Comparison of ENCODE assay signal across 1 cellular context in the genomic region with DNA sequence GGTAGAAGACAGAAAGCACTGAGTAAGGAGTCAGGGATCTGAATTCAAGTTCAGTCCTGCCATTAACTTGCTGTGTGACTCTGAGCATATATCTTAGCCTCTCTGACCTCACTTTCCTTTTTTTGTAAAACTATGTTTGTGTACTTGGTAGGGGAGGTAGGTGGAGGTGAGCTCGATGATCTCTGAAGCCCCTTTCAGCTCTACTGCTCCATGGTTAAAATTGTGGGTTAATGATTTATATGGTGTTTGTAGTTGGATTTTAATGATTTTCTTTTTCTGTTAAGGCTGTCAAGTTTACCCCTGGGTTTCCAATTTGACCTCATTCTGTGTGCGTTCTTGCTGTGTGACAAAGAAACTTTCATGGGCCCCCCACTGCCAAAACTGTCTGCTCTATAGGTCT.
A peak's percentile ranks its signal among the peaks of the same experiment; 100 is the strongest.
TF ChIP-seq lines count a peak whose summit lies in the region.

No MANE protein-coding gene starts in this region.

TF ChIP-seq in HepG2, 621 proteins besides CTCF, POLR2A, EP300 and RAD21 (continued from another document):
- TF ChIP-seq, protein P1, sequence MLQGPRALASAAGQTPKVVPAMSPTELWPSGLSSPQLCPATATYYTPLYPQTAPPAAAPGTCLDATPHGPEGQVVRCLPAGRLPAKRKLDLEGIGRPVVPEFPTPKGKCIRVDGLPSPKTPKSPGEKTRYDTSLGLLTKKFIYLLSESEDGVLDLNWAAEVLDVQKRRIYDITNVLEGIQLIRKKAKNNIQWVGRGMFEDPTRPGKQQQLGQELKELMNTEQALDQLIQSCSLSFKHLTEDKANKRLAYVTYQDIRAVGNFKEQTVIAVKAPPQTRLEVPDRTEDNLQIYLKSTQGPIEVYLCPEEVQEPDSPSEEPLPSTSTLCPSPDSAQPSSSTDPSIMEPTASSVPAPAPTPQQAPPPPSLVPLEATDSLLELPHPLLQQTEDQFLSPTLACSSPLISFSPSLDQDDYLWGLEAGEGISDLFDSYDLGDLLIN (CRISPR knock-in tag; IDR thresholded peaks at IDR 0.05; ENCODE audit: borderline replicate concordance), result no peak
- 0 out of 2 replicates have a peak, but pooled peaks have one; percentile 33 for TF ChIP-seq HNRNPUL1 (IDR thresholded peaks at IDR 0.05; ENCODE audit: low read depth, low read length)
- TF ChIP-seq, protein P2, sequence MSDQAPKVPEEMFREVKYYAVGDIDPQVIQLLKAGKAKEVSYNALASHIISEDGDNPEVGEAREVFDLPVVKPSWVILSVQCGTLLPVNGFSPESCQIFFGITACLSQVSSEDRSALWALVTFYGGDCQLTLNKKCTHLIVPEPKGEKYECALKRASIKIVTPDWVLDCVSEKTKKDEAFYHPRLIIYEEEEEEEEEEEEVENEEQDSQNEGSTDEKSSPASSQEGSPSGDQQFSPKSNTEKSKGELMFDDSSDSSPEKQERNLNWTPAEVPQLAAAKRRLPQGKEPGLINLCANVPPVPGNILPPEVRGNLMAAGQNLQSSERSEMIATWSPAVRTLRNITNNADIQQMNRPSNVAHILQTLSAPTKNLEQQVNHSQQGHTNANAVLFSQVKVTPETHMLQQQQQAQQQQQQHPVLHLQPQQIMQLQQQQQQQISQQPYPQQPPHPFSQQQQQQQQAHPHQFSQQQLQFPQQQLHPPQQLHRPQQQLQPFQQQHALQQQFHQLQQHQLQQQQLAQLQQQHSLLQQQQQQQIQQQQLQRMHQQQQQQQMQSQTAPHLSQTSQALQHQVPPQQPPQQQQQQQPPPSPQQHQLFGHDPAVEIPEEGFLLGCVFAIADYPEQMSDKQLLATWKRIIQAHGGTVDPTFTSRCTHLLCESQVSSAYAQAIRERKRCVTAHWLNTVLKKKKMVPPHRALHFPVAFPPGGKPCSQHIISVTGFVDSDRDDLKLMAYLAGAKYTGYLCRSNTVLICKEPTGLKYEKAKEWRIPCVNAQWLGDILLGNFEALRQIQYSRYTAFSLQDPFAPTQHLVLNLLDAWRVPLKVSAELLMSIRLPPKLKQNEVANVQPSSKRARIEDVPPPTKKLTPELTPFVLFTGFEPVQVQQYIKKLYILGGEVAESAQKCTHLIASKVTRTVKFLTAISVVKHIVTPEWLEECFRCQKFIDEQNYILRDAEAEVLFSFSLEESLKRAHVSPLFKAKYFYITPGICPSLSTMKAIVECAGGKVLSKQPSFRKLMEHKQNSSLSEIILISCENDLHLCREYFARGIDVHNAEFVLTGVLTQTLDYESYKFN (CRISPR knock-in tag; conservative IDR thresholded peaks at IDR 0.05), result peak; percentile 59
- TF ChIP-seq, protein P3, sequence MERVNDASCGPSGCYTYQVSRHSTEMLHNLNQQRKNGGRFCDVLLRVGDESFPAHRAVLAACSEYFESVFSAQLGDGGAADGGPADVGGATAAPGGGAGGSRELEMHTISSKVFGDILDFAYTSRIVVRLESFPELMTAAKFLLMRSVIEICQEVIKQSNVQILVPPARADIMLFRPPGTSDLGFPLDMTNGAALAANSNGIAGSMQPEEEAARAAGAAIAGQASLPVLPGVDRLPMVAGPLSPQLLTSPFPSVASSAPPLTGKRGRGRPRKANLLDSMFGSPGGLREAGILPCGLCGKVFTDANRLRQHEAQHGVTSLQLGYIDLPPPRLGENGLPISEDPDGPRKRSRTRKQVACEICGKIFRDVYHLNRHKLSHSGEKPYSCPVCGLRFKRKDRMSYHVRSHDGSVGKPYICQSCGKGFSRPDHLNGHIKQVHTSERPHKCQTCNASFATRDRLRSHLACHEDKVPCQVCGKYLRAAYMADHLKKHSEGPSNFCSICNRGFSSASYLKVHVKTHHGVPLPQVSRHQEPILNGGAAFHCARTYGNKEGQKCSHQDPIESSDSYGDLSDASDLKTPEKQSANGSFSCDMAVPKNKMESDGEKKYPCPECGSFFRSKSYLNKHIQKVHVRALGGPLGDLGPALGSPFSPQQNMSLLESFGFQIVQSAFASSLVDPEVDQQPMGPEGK (CRISPR knock-in tag; IDR thresholded peaks at IDR 0.05), result peak; percentile 42; the same call in 1 of the 2 replicates
- TF ChIP-seq, protein P4, sequence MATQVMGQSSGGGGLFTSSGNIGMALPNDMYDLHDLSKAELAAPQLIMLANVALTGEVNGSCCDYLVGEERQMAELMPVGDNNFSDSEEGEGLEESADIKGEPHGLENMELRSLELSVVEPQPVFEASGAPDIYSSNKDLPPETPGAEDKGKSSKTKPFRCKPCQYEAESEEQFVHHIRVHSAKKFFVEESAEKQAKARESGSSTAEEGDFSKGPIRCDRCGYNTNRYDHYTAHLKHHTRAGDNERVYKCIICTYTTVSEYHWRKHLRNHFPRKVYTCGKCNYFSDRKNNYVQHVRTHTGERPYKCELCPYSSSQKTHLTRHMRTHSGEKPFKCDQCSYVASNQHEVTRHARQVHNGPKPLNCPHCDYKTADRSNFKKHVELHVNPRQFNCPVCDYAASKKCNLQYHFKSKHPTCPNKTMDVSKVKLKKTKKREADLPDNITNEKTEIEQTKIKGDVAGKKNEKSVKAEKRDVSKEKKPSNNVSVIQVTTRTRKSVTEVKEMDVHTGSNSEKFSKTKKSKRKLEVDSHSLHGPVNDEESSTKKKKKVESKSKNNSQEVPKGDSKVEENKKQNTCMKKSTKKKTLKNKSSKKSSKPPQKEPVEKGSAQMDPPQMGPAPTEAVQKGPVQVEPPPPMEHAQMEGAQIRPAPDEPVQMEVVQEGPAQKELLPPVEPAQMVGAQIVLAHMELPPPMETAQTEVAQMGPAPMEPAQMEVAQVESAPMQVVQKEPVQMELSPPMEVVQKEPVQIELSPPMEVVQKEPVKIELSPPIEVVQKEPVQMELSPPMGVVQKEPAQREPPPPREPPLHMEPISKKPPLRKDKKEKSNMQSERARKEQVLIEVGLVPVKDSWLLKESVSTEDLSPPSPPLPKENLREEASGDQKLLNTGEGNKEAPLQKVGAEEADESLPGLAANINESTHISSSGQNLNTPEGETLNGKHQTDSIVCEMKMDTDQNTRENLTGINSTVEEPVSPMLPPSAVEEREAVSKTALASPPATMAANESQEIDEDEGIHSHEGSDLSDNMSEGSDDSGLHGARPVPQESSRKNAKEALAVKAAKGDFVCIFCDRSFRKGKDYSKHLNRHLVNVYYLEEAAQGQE (IDR thresholded peaks at IDR 0.05; ENCODE audit: borderline replicate concordance in 1 of 2, low read depth in 1 of 2, low read length in 2 of 2), result 0 out of 4 replicates have a peak, but pooled peaks of 1 of the 2 experiments have one; percentile 22
- peak; percentile 90 for TF ChIP-seq RCOR2 (CRISPR knock-in tag; IDR thresholded peaks at IDR 0.05)
- TF ChIP-seq ZFP36 (IDR thresholded peaks at IDR 0.05; ENCODE audit: borderline replicate concordance, low read depth, low read length, partially characterized antibody), result peak; percentile 31
- TF ChIP-seq, protein P5, sequence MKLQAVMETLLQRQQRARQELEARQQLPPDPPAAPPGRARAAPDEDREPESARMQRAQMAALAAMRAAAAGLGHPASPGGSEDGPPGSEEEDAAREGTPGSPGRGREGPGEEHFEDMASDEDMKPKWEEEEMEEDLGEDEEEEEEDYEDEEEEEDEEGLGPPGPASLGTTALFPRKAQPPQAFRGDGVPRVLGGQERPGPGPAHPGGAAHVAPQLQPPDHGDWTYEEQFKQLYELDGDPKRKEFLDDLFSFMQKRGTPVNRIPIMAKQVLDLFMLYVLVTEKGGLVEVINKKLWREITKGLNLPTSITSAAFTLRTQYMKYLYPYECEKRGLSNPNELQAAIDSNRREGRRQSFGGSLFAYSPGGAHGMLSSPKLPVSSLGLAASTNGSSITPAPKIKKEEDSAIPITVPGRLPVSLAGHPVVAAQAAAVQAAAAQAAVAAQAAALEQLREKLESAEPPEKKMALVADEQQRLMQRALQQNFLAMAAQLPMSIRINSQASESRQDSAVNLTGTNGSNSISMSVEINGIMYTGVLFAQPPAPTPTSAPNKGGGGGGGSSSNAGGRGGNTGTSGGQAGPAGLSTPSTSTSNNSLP (IDR thresholded peaks at IDR 0.05; ENCODE audit: low read depth, low read length), result peak; percentile 36; the same call in 1 of the 2 replicates
- TF ChIP-seq, protein P6, sequence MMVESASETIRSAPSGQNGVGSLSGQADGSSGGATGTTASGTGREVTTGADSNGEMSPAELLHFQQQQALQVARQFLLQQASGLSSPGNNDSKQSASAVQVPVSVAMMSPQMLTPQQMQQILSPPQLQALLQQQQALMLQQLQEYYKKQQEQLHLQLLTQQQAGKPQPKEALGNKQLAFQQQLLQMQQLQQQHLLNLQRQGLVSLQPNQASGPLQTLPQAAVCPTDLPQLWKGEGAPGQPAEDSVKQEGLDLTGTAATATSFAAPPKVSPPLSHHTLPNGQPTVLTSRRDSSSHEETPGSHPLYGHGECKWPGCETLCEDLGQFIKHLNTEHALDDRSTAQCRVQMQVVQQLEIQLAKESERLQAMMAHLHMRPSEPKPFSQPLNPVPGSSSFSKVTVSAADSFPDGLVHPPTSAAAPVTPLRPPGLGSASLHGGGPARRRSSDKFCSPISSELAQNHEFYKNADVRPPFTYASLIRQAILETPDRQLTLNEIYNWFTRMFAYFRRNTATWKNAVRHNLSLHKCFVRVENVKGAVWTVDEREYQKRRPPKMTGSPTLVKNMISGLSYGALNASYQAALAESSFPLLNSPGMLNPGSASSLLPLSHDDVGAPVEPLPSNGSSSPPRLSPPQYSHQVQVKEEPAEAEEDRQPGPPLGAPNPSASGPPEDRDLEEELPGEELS (CRISPR knock-in tag; IDR thresholded peaks at IDR 0.05), result 0 out of 2 replicates have a peak, but pooled peaks have one; percentile 18
- peak; percentile 89 for TF ChIP-seq KDM1A (CRISPR knock-in tag; IDR thresholded peaks at IDR 0.05)
- peak; percentile 99 for TF ChIP-seq ZMYM3 (CRISPR knock-in tag; IDR thresholded peaks at IDR 0.05)
- no peak for TF ChIP-seq SOX13 (IDR thresholded peaks at IDR 0.05)
- peak in 1 of 2 experiments; percentile 38; a peak in 1 of 4 replicates for TF ChIP-seq SOX13 (CRISPR knock-in tag; conservative IDR thresholded peaks at IDR 0.05 in 1 of 2, IDR thresholded peaks at IDR 0.05 in 1 of 2)
- TF ChIP-seq, protein P7, sequence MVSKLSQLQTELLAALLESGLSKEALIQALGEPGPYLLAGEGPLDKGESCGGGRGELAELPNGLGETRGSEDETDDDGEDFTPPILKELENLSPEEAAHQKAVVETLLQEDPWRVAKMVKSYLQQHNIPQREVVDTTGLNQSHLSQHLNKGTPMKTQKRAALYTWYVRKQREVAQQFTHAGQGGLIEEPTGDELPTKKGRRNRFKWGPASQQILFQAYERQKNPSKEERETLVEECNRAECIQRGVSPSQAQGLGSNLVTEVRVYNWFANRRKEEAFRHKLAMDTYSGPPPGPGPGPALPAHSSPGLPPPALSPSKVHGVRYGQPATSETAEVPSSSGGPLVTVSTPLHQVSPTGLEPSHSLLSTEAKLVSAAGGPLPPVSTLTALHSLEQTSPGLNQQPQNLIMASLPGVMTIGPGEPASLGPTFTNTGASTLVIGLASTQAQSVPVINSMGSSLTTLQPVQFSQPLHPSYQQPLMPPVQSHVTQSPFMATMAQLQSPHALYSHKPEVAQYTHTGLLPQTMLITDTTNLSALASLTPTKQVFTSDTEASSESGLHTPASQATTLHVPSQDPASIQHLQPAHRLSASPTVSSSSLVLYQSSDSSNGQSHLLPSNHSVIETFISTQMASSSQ (IDR thresholded peaks at IDR 0.05; ENCODE audit: low read depth), result peak; percentile 77; the same call in 1 of the 2 replicates
- TF ChIP-seq, protein P7 (CRISPR knock-in tag; IDR thresholded peaks at IDR 0.05; ENCODE audit: borderline replicate concordance), result no peak; the same call in 1 of the 2 replicates
- TF ChIP-seq HDAC2 (CRISPR knock-in tag; IDR thresholded peaks at IDR 0.05), result peak; percentile 50; the same call in 1 of the 2 replicates
- no peak for TF ChIP-seq MIER3 (CRISPR knock-in tag; IDR thresholded peaks at IDR 0.05; ENCODE audit: borderline replicate concordance)
- peak; percentile 34; the same call in 1 of the 2 replicates for TF ChIP-seq NR2F6 (IDR thresholded peaks at IDR 0.05)
- TF ChIP-seq NR2F6 (CRISPR knock-in tag; IDR thresholded peaks at IDR 0.05), result no peak
- no peak for TF ChIP-seq ATAD3A (CRISPR knock-in tag; IDR thresholded peaks at IDR 0.05)
- no peak for TF ChIP-seq NONO (IDR thresholded peaks at IDR 0.05)
- TF ChIP-seq NONO (CRISPR knock-in tag; conservative IDR thresholded peaks at IDR 0.05), result peak; percentile 26; the same call in 1 of the 2 replicates
- TF ChIP-seq, protein P8, sequence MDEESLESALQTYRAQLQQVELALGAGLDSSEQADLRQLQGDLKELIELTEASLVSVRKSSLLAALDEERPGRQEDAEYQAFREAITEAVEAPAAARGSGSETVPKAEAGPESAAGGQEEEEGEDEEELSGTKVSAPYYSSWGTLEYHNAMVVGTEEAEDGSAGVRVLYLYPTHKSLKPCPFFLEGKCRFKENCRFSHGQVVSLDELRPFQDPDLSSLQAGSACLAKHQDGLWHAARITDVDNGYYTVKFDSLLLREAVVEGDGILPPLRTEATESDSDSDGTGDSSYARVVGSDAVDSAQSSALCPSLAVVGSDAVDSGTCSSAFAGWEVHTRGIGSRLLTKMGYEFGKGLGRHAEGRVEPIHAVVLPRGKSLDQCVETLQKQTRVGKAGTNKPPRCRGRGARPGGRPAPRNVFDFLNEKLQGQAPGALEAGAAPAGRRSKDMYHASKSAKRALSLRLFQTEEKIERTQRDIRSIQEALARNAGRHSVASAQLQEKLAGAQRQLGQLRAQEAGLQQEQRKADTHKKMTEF (CRISPR knock-in tag; IDR thresholded peaks at IDR 0.05), result 0 out of 2 replicates have a peak, but pooled peaks have one; percentile 22
- no peak for TF ChIP-seq HNF4A (CRISPR knock-in tag; IDR thresholded peaks at IDR 0.05)
- TF ChIP-seq ADNP (CRISPR knock-in tag; IDR thresholded peaks at IDR 0.05), result peak; percentile 89; the same call in 1 of the 2 replicates
- no peak for TF ChIP-seq GABPA (IDR thresholded peaks at IDR 0.05; ENCODE audit: low read depth, low read length)
- no peak for TF ChIP-seq GABPA (CRISPR knock-in tag; IDR thresholded peaks at IDR 0.05; ENCODE audit: low read depth)
- no peak for TF ChIP-seq ZNF766 (CRISPR knock-in tag; IDR thresholded peaks at IDR 0.05; ENCODE audit: borderline replicate concordance)
- TF ChIP-seq, protein P9, sequence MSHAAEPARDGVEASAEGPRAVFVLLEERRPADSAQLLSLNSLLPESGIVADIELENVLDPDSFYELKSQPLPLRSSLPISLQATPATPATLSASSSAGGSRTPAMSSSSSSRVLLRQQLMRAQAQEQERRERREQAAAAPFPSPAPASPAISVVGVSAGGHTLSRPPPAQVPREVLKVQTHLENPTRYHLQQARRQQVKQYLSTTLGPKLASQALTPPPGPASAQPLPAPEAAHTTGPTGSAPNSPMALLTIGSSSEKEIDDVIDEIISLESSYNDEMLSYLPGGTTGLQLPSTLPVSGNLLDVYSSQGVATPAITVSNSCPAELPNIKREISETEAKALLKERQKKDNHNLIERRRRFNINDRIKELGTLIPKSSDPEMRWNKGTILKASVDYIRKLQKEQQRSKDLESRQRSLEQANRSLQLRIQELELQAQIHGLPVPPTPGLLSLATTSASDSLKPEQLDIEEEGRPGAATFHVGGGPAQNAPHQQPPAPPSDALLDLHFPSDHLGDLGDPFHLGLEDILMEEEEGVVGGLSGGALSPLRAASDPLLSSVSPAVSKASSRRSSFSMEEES (CRISPR knock-in tag; IDR thresholded peaks at IDR 0.05), result no peak
